12 cellular contexts compared by ENCODE assay signal in genomic region chr14:68621400-68622365, GRCh38.
DNase-seq lines count a peak whose midpoint lies in the region; ATAC-seq and TF ChIP-seq lines count a peak whose summit lies in the region.
"Had no signal": no experiment of that assay in that cellular context is flagged by ENCODE, and none has a peak within 500 bp of the region (broad histone marks: within the 10 kb centered on the region; RNA-seq: fewer than 3 reads in every experiment).

No MANE protein-coding gene starts in this region.

- H3K9me3 Mint-ChIP-seq in activated T-helper 17 cell treated with anti-CD3 and anti-CD28 coated beads, Interleukin-2, amount 50 U/mL, for 72 hours = peaks cover 14% of the 10 kb centered on the region
- peaks cover 2 to 23% (median 19%) of the 10 kb centered on the region in 9 donors for H3K9me3 Mint-ChIP-seq in naive thymus-derived CD8-positive, alpha-beta T cell
- peaks cover 15 to 20% (median 18%) of the 10 kb centered on the region in 6 donors for H3K9me3 Mint-ChIP-seq in immature natural killer cell

- H3K27ac ChIP-seq in body of pancreas = no peak overlapping the region

- 74 to 85% methylated on average over 6 of the region's 6 CpGs for WGBS in body of pancreas, 2 donors

- H3K27ac Mint-ChIP-seq in activated T-helper 17 cell treated with anti-CD3 and anti-CD28 coated beads, Interleukin-2, amount 50 U/mL, for 72 hours = no peak overlapping the region
- peak overlapping the region in 2 of 10 donors; percentile 7 to 61 for H3K27ac Mint-ChIP-seq in naive thymus-derived CD8-positive, alpha-beta T cell
- no peak overlapping the region for H3K27ac Mint-ChIP-seq in immature natural killer cell
- H3K27ac Mint-ChIP-seq: WTC11 had no signal

- peaks cover 0 to 17% (median 0%) of the 10 kb centered on the region in 3 donors for H3K9me3 ChIP-seq in body of pancreas

- intact Hi-C loops in body of pancreas (cut with DNase I) = no loop called here

- no peaks in the 10 kb centered on the region for H3K36me3 Mint-ChIP-seq in activated T-helper 17 cell treated with anti-CD3 and anti-CD28 coated beads, Interleukin-2, amount 50 U/mL, for 72 hours (ENCODE audit: low read depth)
- H3K36me3 Mint-ChIP-seq in naive thymus-derived CD8-positive, alpha-beta T cell = peaks cover 4 to 17% (median 12%) of the 10 kb centered on the region in 3 donors
- peaks cover 9 to 25% (median 18%) of the 10 kb centered on the region in 3 donors for H3K36me3 Mint-ChIP-seq in immature natural killer cell

- H3K27me3 ChIP-seq in body of pancreas = no peaks in the 10 kb centered on the region

- POLR2A ChIA-PET in naive thymus-derived CD8-positive, alpha-beta T cell (lab: Charles Lee) = interaction anchor here (0.6 kb wide), 1 partner anchor 178 kb away, joined by 3 read pairs; no protein-coding TSS in a partner anchor

- no peaks in the 10 kb centered on the region for H3K36me3 ChIP-seq in body of pancreas (replicated peaks in 1 of 2; ENCODE audit: insufficient read depth in 1 of 2, low read depth in 2 of 2)

- H3K27me3 Mint-ChIP-seq in activated T-helper 17 cell treated with anti-CD3 and anti-CD28 coated beads, Interleukin-2, amount 50 U/mL, for 72 hours = no peaks in the 10 kb centered on the region
- H3K27me3 Mint-ChIP-seq in naive thymus-derived CD8-positive, alpha-beta T cell = peaks cover 0 to 1% (median 0%) of the 10 kb centered on the region in 5 donors
- H3K27me3 Mint-ChIP-seq in immature natural killer cell (ENCODE audit: low read depth in 3 of 3) = peaks cover 0 to 5% (median 3%) of the 10 kb centered on the region in 3 donors
- H3K27me3 Mint-ChIP-seq: activated naive CD8-positive, alpha-beta T cell treated with anti-CD3 and anti-CD28 coated beads for 36 hours; IgD-negative memory B cell had no signal

- ATAC-seq in body of pancreas = peak; percentile 28
- no peak for ATAC-seq in activated T-helper 17 cell treated with anti-CD3 and anti-CD28 coated beads, Interleukin-2, amount 50 U/mL, for 72 hours (replicated peaks)
- ATAC-seq in GM19324 (IDR thresholded peaks at IDR 0.05; ENCODE audit: low FRiP score, unreplicated experiment) = no peak
- ATAC-seq in naive thymus-derived CD8-positive, alpha-beta T cell = no peak
- ATAC-seq: stimulated activated naive CD8-positive, alpha-beta T cell treated with anti-CD3 and anti-CD28 coated beads, Interleukin-15, Interleukin-2, amounts not matched to agents 100 U/mL and 50 U/mL, for 24 hours; WTC11 had no signal

- H3K4me1 ChIP-seq in body of pancreas = peaks cover 10% of the 10 kb centered on the region

- TF ChIP-seq CTCF in body of pancreas (IDR thresholded peaks at IDR 0.05) = no peak

- H3K4me3 ChIP-seq in body of pancreas = no peak overlapping the region
- no peak overlapping the region for H3K4me3 ChIP-seq in skeletal muscle cell (ENCODE audit: low read depth, low read length)

- DNase-seq in EH (ENCODE audit: low read depth) (peak; percentile 71), body of pancreas (no peak), hepatic stellate cell (ENCODE audit: low spot score) (peak; percentile 64), skeletal muscle cell (ENCODE audit: low read depth) (peak; percentile 59), immature natural killer cell (no peak)
- no peak for DNase-seq in naive thymus-derived CD8-positive, alpha-beta T cell
- DNase-seq: activated naive CD8-positive, alpha-beta T cell treated with anti-CD3 and anti-CD28 coated beads for 36 hours; stimulated activated naive CD8-positive, alpha-beta T cell treated with anti-CD3 and anti-CD28 coated beads, Interleukin-15, Interleukin-2, amounts not matched to agents 100 U/mL and 50 U/mL, for 24 hours had no signal

- no peak for TF ChIP-seq POLR2A in body of pancreas (IDR thresholded peaks at IDR 0.05)

- no peak overlapping the region for H3K4me3 Mint-ChIP-seq in activated T-helper 17 cell treated with anti-CD3 and anti-CD28 coated beads, Interleukin-2, amount 50 U/mL, for 72 hours
- H3K4me3 Mint-ChIP-seq in naive thymus-derived CD8-positive, alpha-beta T cell = no peak overlapping the region
- H3K4me3 Mint-ChIP-seq in immature natural killer cell = no peak overlapping the region
- H3K4me3 Mint-ChIP-seq: activated naive CD8-positive, alpha-beta T cell treated with anti-CD3 and anti-CD28 coated beads for 36 hours; WTC11 had no signal

- H3K4me1 Mint-ChIP-seq in activated T-helper 17 cell treated with anti-CD3 and anti-CD28 coated beads, Interleukin-2, amount 50 U/mL, for 72 hours = peaks cover 9% of the 10 kb centered on the region
- peaks cover 8 to 23% (median 9%) of the 10 kb centered on the region in 4 donors for H3K4me1 Mint-ChIP-seq in naive thymus-derived CD8-positive, alpha-beta T cell
- H3K4me1 Mint-ChIP-seq in immature natural killer cell = no peaks in the 10 kb centered on the region

Comparison
In these comparisons a context has a peak if more than half of its experiments do, and no peak if none do; other contexts are left out.
1. DNase-seq: peak in EH (single experiment), hepatic stellate cell (single experiment) and skeletal muscle cell (single experiment); none in body of pancreas (0 of 4), naive thymus-derived CD8-positive, alpha-beta T cell (0 of 10) and immature natural killer cell (0 of 3).